22 cellular contexts compared by ENCODE assay signal in genomic region chr22:17832665-17833064, GRCh38. TPM values are rescaled to one million over a fixed set of nuclear protein-coding genes. Genes with fewer than 3 reads are reported as not detected.
A peak's percentile ranks its signal among the peaks of the same experiment; 100 is the strongest.
DNase-seq lines count a peak whose midpoint lies in the region; ATAC-seq and TF ChIP-seq lines count a peak whose summit lies in the region.
"Had no signal": no experiment of that assay in that cellular context is flagged by ENCODE, and none has a peak within 500 bp of the region (broad histone marks: within the 10 kb centered on the region; RNA-seq: fewer than 3 reads in every experiment).

No MANE protein-coding gene starts in this region.

- TF ChIP-seq CTCF in right atrium auricular region (IDR thresholded peaks at IDR 0.05), result no peak

- H3K27ac ChIP-seq in right atrium auricular region (peak overlapping the region; percentile 76 to 87), skeletal muscle tissue (ENCODE audit: low read depth, low read length) (peak overlapping the region; percentile 33)
- H3K27ac ChIP-seq: testis had no signal

- peak overlapping the region in 2 of 3 donors; percentile 47 to 64 for H3K9ac ChIP-seq in skeletal muscle tissue (ENCODE audit: low read depth in 1 of 3, low read length in 3 of 3)

- intact Hi-C loops in Right ventricle myocardium inferior (cut with DNase I) (no loop called here), cardiac septum (cut with DNase I) (loop anchor here (2.0 to 5.0 kb wide), 3 partner anchors 20 to 192 kb away; partner anchors contain the start of gene MICAL3), posterior cingulate gyrus (cut with DNase I) (no loop called here)

- DNase-seq in Right ventricle myocardium inferior (ENCODE audit: missing footprints) (no peak), cardiac septum (ENCODE audit: low spot score) (no peak), right atrium auricular region (ENCODE audit: low spot score) (peak; percentile 65), posterior cingulate gyrus (no peak), 8988T (no peak), retina (no peak)
- DNase-seq in stimulated activated CD4-positive, alpha-beta T cell treated with anti-CD3 and anti-CD28 coated beads, Interleukin-4, amount 100 ng/mL, for 1 hour, result no peak
- DNase-seq: activated CD4-positive, CD25-positive, alpha-beta regulatory T cell treated with anti-CD3 and anti-CD28 coated beads, Interleukin-2, amount 50 U/mL, for 72 hours; activated CD8-positive, alpha-beta T cell treated with anti-CD3 and anti-CD28 coated beads, Interleukin-2, amount 10 ng/mL, durations not matched to agents 7 days and 5 days; activated gamma-delta T cell treated with Interleukin-2 at 50 U/mL for 16 hours; activated T-cell treated with anti-CD3 and anti-CD28 coated beads, Interleukin-2, amount 50 U/mL, for 1 hour; Caco-2; dermis blood vessel endothelial cell; DND-41; hippocampal formation; NCI-H1930; NCI-H2227 treated with DMSO at 0.1 percent for 48 hours; NCI-H748 treated with DMSO at 0.1 percent for 48 hours; testis had no signal

- peaks cover 9% of the 10 kb centered on the region for H3K36me3 ChIP-seq in right atrium auricular region
- peaks cover 10 to 27% (median 15%) of the 10 kb centered on the region in 3 donors for H3K36me3 ChIP-seq in skeletal muscle tissue (ENCODE audit: control insufficient read depth in 3 of 3, insufficient read depth in 3 of 3, low read length in 3 of 3)

- H3K4me3 ChIP-seq in right atrium auricular region (no peak overlapping the region), skeletal muscle tissue (ENCODE audit: low read length in 3 of 3) (no peak overlapping the region)
- H3K4me3 ChIP-seq: GM23338, lung, testis had no signal

- ATAC-seq in Right ventricle myocardium inferior, result peak; percentile 2
- ATAC-seq: activated CD8-positive, alpha-beta T cell treated with anti-CD3 and anti-CD28 coated beads, Interleukin-2, amount 10 ng/mL, durations not matched to agents 7 days and 5 days; GM23338 had no signal

- H3K4me1 ChIP-seq in right atrium auricular region (peaks cover 0 to 65% of the 10 kb centered on the region in 2 donors), skeletal muscle tissue (ENCODE audit: control insufficient read depth in 3 of 3, insufficient read depth in 3 of 3, low read length in 3 of 3) (peaks cover 49 to 79% (median 70%) of the 10 kb centered on the region in 3 donors)
- H3K4me1 ChIP-seq: Caco-2, testis had no signal

- H3K9me3 ChIP-seq in right atrium auricular region (no peaks in the 10 kb centered on the region), skeletal muscle tissue (ENCODE audit: control insufficient read depth in 3 of 3, low read length in 3 of 3) (no peaks in the 10 kb centered on the region)
- H3K9me3 ChIP-seq: Caco-2, testis had no signal

- H3K27me3 ChIP-seq in right atrium auricular region (no peaks in the 10 kb centered on the region), skeletal muscle tissue (ENCODE audit: control insufficient read depth in 3 of 3, insufficient read depth in 3 of 3, low read length in 3 of 3) (no peaks in the 10 kb centered on the region)
- H3K27me3 ChIP-seq: testis had no signal

RNA-seq across cellular contexts. Expression of gene BID, which starts 58.4 kb away (rescaled TPM):
- total RNA-seq in Right ventricle myocardium inferior, result 23.2 TPM
- total RNA-seq in cardiac septum, result 7.9 TPM
- 10 to 100 TPM; 10.5 to 14.1 TPM for total RNA-seq in right atrium auricular region
- total RNA-seq in skeletal muscle tissue, result 10.4 TPM
